In the genomic region with DNA sequence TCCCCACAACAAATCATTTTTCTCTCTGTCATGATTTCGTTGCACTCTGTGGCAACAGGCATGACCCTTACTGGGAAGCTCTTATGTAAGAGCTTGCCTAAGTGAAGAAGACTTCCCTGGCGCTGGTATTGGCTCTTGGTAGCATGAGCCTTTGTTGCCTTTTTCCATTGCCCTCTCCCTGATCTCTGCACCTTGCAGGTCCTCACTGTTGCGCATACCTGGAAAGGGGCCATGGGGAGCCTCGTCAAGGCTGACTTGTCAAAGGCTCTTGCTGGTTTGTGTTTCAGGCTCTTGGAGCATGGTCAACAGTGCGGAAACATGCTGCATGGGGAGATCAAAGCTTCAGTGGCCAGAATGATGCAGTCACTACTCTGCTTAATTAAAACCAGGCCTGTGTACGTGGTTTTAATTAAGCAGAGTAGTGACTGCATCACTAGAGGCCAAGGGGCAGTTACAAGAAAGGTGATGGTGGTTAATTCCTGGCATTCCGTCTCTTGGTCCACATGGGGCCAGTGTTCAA, we compare ENCODE assay signal across 13 cellular contexts.
A peak's percentile ranks its signal among the peaks of the same experiment; 100 is the strongest.
DNase-seq lines count a peak whose midpoint lies in the region; ATAC-seq and TF ChIP-seq lines count a peak whose summit lies in the region.
"Had no signal": no experiment of that assay in that cellular context is flagged by ENCODE, and none has a peak within 500 bp of the region (broad histone marks: within the 10 kb centered on the region; RNA-seq: fewer than 3 reads in every experiment).

No MANE protein-coding gene starts in this region.

- no peaks in the 10 kb centered on the region for H4K20me1 ChIP-seq in hepatocyte (ENCODE audit: insufficient read depth, poor library complexity, severe bottlenecking)

- H3K27ac ChIP-seq in trophoblast cell (ENCODE audit: low read depth, low read length) (no peak overlapping the region), hepatocyte (no peak overlapping the region)

- H3K36me3 ChIP-seq in trophoblast cell (ENCODE audit: control insufficient read depth in 1 of 2, insufficient read depth in 2 of 2, low read length in 2 of 2), result no peaks in the 10 kb centered on the region
- no peaks in the 10 kb centered on the region for H3K36me3 ChIP-seq in hepatocyte (replicated peaks; ENCODE audit: insufficient read depth, low read depth)
- H3K36me3 ChIP-seq in mucosa of descending colon (ENCODE audit: low read depth), result no peaks in the 10 kb centered on the region

- H2BK120ac ChIP-seq in trophoblast cell (ENCODE audit: insufficient read depth, low read length, poor library complexity), result no peak overlapping the region

- no peak overlapping the region for H3K4ac ChIP-seq in trophoblast cell (ENCODE audit: low read depth, low read length)

- intact Hi-C loops in mucosa of descending colon (cut with DNase I, micrococcal nuclease), result no loop called here

- no peaks in the 10 kb centered on the region for H3K9me2 ChIP-seq in hepatocyte (replicated peaks; ENCODE audit: insufficient read depth)

- H3K4me1 ChIP-seq in trophoblast cell (ENCODE audit: control insufficient read depth in 1 of 2, insufficient read depth in 2 of 2, low read length in 2 of 2) (peaks cover 2 to 5% of the 10 kb centered on the region in 2 experiments), hepatocyte (ENCODE audit: insufficient read depth) (no peaks in the 10 kb centered on the region), mucosa of descending colon (ENCODE audit: low read depth) (no peaks in the 10 kb centered on the region)

- TF ChIP-seq CTCF in epithelial cell of proximal tubule (conservative IDR thresholded peaks at IDR 0.05; ENCODE audit: low read depth, low read length) (no peak), hepatocyte (IDR thresholded peaks at IDR 0.05; ENCODE audit: poor library complexity) (no peak), mucosa of descending colon (IDR thresholded peaks at IDR 0.05) (no peak)

- H4K12ac ChIP-seq in trophoblast cell (ENCODE audit: low read depth, low read length), result no peak overlapping the region

- H3K27me3 ChIP-seq in trophoblast cell (ENCODE audit: insufficient read depth, low read length) (no peaks in the 10 kb centered on the region), hepatocyte (no peaks in the 10 kb centered on the region)

- no CpG with 5 or more reads among the region's 7 CpGs for WGBS in trophoblast cell (ENCODE audit: extremely low coverage, insufficient coverage, insufficient read length)
- WGBS in hepatocyte (ENCODE audit: low lambda C conversion rate, missing lambda C conversion rate), result 67% methylated on average over 7 of the region's 7 CpGs

- H2AK5ac ChIP-seq in trophoblast cell (ENCODE audit: low read length), result no peak overlapping the region

- H4K91ac ChIP-seq in trophoblast cell (ENCODE audit: low read depth, low read length), result no peak overlapping the region

- H3K18ac ChIP-seq in trophoblast cell (ENCODE audit: low read length), result no peak overlapping the region

- H3K14ac ChIP-seq in trophoblast cell (ENCODE audit: low read length), result no peak overlapping the region

- H3K4me2 ChIP-seq in trophoblast cell (ENCODE audit: low read length), result no peak overlapping the region
- no peak overlapping the region for H3K4me2 ChIP-seq in hepatocyte

- H3K9ac ChIP-seq in trophoblast cell (ENCODE audit: low read length), result no peak overlapping the region

- H4K8ac ChIP-seq in trophoblast cell (ENCODE audit: low read depth, low read length), result no peak overlapping the region

- H3K23ac ChIP-seq in trophoblast cell (ENCODE audit: low read length), result peak overlapping the region; percentile 7

- H3K79me1 ChIP-seq in trophoblast cell (ENCODE audit: low read length), result no peaks in the 10 kb centered on the region

- H3K79me2 ChIP-seq in trophoblast cell (ENCODE audit: control insufficient read depth, insufficient read depth, low read length, poor library complexity) (no peaks in the 10 kb centered on the region), hepatocyte (peaks cover 7% of the 10 kb centered on the region)

- H2BK5ac ChIP-seq in trophoblast cell (ENCODE audit: low read depth, low read length, poor library complexity), result no peak overlapping the region

- H2AFZ ChIP-seq in trophoblast cell (ENCODE audit: insufficient read depth, low read length, poor library complexity) (no peak overlapping the region), hepatocyte (no peak overlapping the region)

- DNase-seq in GM04503 (ENCODE audit: low read depth) (peak; percentile 3), NCI-H2029 (lab: John Stamatoyannopoulos, UW) (peak; percentile 38), epithelial cell of proximal tubule (ENCODE audit: low read depth) (peak; percentile 97), trophoblast cell (peak in 1 of 2 donors; percentile 19), NCI-H1436 treated with DMSO at 0.1 percent for 48 hours (lab: John Stamatoyannopoulos, UW) (no peak), hepatocyte (ENCODE audit: low spot score) (no peak), mucosa of descending colon (no peak)
- DNase-seq: DMS153; MM.1S; NCI-H748 treated with DMSO at 0.1 percent for 48 hours; posterior cingulate gyrus; stimulated activated CD4-positive, alpha-beta T cell treated with anti-CD3 and anti-CD28 coated beads, Interleukin-2, amount 100 ng/mL, for 48 hours; SW 1271 had no signal

- no peak overlapping the region for H2BK12ac ChIP-seq in trophoblast cell (ENCODE audit: low read length)

- H3K4me3 ChIP-seq in epithelial cell of proximal tubule (ENCODE audit: low read depth, low read length) (no peak overlapping the region), trophoblast cell (ENCODE audit: low read depth, low read length) (no peak overlapping the region), hepatocyte (no peak overlapping the region), mucosa of descending colon (no peak overlapping the region)

- no peak for ATAC-seq in mucosa of descending colon

- H3K9me3 ChIP-seq in trophoblast cell (ENCODE audit: insufficient read depth, low read depth, low read length) (no peaks in the 10 kb centered on the region), hepatocyte (ENCODE audit: low read depth) (no peaks in the 10 kb centered on the region), mucosa of descending colon (no peaks in the 10 kb centered on the region)

Comparison
In these comparisons a context has a peak if more than half of its experiments do, and no peak if none do; other contexts are left out.
1. DNase-seq: peak in GM04503 (single experiment), NCI-H2029 (single experiment) and epithelial cell of proximal tubule (single experiment); none in NCI-H1436 treated with DMSO at 0.1 percent for 48 hours (single experiment), hepatocyte (single experiment) and mucosa of descending colon (0 of 3).